In genomic region chr5:142086229-142086628, GRCh38 we compare ENCODE assay signal across 1 cellular context.
TF ChIP-seq lines count a peak whose summit lies in the region.

No MANE protein-coding gene starts in this region.

TF ChIP-seq in HEK293, 187 proteins besides CTCF, POLR2A, EP300 and RAD21 (continued from another document):
- TF ChIP-seq, protein P1, sequence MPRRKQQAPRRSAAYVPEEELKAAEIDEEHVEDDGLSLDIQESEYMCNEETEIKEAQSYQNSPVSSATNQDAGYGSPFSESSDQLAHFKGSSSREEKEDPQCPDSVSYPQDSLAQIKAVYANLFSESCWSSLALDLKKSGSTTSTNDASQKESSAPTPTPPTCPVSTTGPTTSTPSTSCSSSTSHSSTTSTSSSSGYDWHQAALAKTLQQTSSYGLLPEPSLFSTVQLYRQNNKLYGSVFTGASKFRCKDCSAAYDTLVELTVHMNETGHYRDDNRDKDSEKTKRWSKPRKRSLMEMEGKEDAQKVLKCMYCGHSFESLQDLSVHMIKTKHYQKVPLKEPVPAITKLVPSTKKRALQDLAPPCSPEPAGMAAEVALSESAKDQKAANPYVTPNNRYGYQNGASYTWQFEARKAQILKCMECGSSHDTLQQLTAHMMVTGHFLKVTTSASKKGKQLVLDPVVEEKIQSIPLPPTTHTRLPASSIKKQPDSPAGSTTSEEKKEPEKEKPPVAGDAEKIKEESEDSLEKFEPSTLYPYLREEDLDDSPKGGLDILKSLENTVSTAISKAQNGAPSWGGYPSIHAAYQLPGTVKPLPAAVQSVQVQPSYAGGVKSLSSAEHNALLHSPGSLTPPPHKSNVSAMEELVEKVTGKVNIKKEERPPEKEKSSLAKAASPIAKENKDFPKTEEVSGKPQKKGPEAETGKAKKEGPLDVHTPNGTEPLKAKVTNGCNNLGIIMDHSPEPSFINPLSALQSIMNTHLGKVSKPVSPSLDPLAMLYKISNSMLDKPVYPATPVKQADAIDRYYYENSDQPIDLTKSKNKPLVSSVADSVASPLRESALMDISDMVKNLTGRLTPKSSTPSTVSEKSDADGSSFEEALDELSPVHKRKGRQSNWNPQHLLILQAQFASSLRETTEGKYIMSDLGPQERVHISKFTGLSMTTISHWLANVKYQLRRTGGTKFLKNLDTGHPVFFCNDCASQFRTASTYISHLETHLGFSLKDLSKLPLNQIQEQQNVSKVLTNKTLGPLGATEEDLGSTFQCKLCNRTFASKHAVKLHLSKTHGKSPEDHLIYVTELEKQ (tag by site-specific recombination; IDR thresholded peaks at IDR 0.05; ENCODE audit: borderline replicate concordance): 0 out of 2 replicates have a peak, but pooled peaks have one; percentile 7
- TF ChIP-seq ZNF341 (tag by site-specific recombination; IDR thresholded peaks at IDR 0.05; ENCODE audit: low read depth) (no peak), ZNF544 (tag by site-specific recombination; IDR thresholded peaks at IDR 0.05) (no peak), BCL11A (tag by site-specific recombination; IDR thresholded peaks at IDR 0.05; ENCODE audit: low read depth) (peak; percentile 40; the same call in 1 of the 2 replicates), ZNF843 (tag by site-specific recombination; IDR thresholded peaks at IDR 0.05) (peak; percentile 77), ZNF596 (tag by site-specific recombination; IDR thresholded peaks at IDR 0.05) (peak; percentile 46; the same call in 1 of the 2 replicates), MYNN (tag by site-specific recombination; IDR thresholded peaks at IDR 0.05; ENCODE audit: borderline replicate concordance) (no peak), ZBTB8A (tag by site-specific recombination; IDR thresholded peaks at IDR 0.05) (0 out of 2 replicates have a peak, but pooled peaks have one; percentile 9), ZNF580 (tag by site-specific recombination; IDR thresholded peaks at IDR 0.05) (peak; percentile 83), GLIS1 (tag by site-specific recombination; IDR thresholded peaks at IDR 0.05) (peak; percentile 99)
- TF ChIP-seq, protein P2, sequence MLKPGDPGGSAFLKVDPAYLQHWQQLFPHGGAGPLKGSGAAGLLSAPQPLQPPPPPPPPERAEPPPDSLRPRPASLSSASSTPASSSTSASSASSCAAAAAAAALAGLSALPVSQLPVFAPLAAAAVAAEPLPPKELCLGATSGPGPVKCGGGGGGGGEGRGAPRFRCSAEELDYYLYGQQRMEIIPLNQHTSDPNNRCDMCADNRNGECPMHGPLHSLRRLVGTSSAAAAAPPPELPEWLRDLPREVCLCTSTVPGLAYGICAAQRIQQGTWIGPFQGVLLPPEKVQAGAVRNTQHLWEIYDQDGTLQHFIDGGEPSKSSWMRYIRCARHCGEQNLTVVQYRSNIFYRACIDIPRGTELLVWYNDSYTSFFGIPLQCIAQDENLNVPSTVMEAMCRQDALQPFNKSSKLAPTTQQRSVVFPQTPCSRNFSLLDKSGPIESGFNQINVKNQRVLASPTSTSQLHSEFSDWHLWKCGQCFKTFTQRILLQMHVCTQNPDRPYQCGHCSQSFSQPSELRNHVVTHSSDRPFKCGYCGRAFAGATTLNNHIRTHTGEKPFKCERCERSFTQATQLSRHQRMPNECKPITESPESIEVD (tag by site-specific recombination; IDR thresholded peaks at IDR 0.05): peak; percentile 82
- TF ChIP-seq, protein P3, sequence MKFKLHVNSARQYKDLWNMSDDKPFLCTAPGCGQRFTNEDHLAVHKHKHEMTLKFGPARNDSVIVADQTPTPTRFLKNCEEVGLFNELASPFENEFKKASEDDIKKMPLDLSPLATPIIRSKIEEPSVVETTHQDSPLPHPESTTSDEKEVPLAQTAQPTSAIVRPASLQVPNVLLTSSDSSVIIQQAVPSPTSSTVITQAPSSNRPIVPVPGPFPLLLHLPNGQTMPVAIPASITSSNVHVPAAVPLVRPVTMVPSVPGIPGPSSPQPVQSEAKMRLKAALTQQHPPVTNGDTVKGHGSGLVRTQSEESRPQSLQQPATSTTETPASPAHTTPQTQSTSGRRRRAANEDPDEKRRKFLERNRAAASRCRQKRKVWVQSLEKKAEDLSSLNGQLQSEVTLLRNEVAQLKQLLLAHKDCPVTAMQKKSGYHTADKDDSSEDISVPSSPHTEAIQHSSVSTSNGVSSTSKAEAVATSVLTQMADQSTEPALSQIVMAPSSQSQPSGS (tag by site-specific recombination; IDR thresholded peaks at IDR 0.05; ENCODE audit: low read depth): no peak
- TF ChIP-seq, protein P4, sequence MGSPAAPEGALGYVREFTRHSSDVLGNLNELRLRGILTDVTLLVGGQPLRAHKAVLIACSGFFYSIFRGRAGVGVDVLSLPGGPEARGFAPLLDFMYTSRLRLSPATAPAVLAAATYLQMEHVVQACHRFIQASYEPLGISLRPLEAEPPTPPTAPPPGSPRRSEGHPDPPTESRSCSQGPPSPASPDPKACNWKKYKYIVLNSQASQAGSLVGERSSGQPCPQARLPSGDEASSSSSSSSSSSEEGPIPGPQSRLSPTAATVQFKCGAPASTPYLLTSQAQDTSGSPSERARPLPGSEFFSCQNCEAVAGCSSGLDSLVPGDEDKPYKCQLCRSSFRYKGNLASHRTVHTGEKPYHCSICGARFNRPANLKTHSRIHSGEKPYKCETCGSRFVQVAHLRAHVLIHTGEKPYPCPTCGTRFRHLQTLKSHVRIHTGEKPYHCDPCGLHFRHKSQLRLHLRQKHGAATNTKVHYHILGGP (tag by site-specific recombination; IDR thresholded peaks at IDR 0.05): 0 out of 2 replicates have a peak, but pooled peaks have one; percentile 14
